In the genomic region with DNA sequence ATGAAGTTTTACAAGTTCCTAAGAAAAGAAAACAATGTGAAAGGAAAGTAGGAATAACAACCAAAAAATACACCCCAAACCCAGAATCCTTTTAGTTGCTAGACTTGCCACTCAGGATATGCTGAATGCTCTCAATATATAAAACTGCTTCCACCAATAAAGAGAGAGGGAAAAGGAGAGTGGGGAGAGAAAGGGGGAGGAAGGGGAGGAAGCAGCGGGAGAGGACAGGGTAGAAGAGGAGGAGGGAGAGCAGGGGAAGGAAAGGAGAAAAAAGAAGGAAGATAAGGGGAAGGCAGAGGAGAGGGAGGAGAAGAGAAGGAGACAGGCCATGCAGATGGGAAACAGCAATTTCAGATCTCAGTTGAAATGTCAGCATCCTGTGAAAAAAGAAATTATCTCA, we compare ENCODE assay signal across 1 cellular context.
TF ChIP-seq lines count a peak whose summit lies in the region.

No MANE protein-coding gene starts in this region.

TF ChIP-seq in HEK293, 187 proteins besides CTCF, POLR2A, EP300 and RAD21 (continued from another document and continues in another):
- TF ChIP-seq, protein P1, sequence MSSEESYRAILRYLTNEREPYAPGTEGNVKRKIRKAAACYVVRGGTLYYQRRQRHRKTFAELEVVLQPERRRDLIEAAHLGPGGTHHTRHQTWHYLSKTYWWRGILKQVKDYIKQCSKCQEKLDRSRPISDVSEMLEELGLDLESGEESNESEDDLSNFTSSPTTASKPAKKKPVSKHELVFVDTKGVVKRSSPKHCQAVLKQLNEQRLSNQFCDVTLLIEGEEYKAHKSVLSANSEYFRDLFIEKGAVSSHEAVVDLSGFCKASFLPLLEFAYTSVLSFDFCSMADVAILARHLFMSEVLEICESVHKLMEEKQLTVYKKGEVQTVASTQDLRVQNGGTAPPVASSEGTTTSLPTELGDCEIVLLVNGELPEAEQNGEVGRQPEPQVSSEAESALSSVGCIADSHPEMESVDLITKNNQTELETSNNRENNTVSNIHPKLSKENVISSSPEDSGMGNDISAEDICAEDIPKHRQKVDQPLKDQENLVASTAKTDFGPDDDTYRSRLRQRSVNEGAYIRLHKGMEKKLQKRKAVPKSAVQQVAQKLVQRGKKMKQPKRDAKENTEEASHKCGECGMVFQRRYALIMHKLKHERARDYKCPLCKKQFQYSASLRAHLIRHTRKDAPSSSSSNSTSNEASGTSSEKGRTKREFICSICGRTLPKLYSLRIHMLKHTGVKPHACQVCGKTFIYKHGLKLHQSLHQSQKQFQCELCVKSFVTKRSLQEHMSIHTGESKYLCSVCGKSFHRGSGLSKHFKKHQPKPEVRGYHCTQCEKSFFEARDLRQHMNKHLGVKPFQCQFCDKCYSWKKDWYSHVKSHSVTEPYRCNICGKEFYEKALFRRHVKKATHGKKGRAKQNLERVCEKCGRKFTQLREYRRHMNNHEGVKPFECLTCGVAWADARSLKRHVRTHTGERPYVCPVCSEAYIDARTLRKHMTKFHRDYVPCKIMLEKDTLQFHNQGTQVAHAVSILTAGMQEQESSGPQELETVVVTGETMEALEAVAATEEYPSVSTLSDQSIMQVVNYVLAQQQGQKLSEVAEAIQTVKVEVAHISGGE (tag by site-specific recombination; conservative IDR thresholded peaks at IDR 0.05; ENCODE audit: low read depth): no peak
- no peak for TF ChIP-seq ZNF843 (tag by site-specific recombination; IDR thresholded peaks at IDR 0.05)
- TF ChIP-seq HOXA7 (CRISPR knock-in tag; IDR thresholded peaks at IDR 0.05; ENCODE audit: borderline replicate concordance): no peak
- TF ChIP-seq EGR2 (tag by site-specific recombination; IDR thresholded peaks at IDR 0.05; ENCODE audit: low read depth): peak; percentile 42; the same call in 1 of the 2 replicates
- TF ChIP-seq OVOL3 (tag by site-specific recombination; IDR thresholded peaks at IDR 0.05): no peak
- TF ChIP-seq, protein P2, sequence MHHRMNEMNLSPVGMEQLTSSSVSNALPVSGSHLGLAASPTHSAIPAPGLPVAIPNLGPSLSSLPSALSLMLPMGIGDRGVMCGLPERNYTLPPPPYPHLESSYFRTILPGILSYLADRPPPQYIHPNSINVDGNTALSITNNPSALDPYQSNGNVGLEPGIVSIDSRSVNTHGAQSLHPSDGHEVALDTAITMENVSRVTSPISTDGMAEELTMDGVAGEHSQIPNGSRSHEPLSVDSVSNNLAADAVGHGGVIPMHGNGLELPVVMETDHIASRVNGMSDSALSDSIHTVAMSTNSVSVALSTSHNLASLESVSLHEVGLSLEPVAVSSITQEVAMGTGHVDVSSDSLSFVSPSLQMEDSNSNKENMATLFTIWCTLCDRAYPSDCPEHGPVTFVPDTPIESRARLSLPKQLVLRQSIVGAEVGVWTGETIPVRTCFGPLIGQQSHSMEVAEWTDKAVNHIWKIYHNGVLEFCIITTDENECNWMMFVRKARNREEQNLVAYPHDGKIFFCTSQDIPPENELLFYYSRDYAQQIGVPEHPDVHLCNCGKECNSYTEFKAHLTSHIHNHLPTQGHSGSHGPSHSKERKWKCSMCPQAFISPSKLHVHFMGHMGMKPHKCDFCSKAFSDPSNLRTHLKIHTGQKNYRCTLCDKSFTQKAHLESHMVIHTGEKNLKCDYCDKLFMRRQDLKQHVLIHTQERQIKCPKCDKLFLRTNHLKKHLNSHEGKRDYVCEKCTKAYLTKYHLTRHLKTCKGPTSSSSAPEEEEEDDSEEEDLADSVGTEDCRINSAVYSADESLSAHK (tag by site-specific recombination; IDR thresholded peaks at IDR 0.05): no peak
- TF ChIP-seq ZSCAN23 (tag by site-specific recombination; IDR thresholded peaks at IDR 0.05): no peak
- TF ChIP-seq ZNF404 (tag by site-specific recombination; IDR thresholded peaks at IDR 0.05): no peak
- TF ChIP-seq, protein P3, sequence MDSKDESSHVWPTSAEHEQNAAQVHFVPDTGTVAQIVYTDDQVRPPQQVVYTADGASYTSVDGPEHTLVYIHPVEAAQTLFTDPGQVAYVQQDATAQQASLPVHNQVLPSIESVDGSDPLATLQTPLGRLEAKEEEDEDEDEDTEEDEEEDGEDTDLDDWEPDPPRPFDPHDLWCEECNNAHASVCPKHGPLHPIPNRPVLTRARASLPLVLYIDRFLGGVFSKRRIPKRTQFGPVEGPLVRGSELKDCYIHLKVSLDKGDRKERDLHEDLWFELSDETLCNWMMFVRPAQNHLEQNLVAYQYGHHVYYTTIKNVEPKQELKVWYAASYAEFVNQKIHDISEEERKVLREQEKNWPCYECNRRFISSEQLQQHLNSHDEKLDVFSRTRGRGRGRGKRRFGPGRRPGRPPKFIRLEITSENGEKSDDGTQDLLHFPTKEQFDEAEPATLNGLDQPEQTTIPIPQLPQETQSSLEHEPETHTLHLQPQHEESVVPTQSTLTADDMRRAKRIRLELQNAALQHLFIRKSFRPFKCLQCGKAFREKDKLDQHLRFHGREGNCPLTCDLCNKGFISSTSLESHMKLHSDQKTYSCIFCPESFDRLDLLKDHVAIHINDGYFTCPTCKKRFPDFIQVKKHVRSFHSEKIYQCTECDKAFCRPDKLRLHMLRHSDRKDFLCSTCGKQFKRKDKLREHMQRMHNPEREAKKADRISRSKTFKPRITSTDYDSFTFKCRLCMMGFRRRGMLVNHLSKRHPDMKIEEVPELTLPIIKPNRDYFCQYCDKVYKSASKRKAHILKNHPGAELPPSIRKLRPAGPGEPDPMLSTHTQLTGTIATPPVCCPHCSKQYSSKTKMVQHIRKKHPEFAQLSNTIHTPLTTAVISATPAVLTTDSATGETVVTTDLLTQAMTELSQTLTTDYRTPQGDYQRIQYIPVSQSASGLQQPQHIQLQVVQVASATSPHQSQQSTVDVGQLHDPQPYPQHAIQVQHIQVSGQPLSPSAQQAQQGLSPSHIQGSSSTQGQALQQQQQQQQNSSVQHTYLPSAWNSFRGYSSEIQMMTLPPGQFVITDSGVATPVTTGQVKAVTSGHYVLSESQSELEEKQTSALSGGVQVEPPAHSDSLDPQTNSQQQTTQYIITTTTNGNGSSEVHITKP (tag by site-specific recombination; IDR thresholded peaks at IDR 0.05): peak; percentile 41; the same call in 1 of the 2 replicates
- no peak for TF ChIP-seq ZNF138 (tag by site-specific recombination; IDR thresholded peaks at IDR 0.05; ENCODE audit: borderline replicate concordance)
- TF ChIP-seq ZXDB (tag by site-specific recombination; IDR thresholded peaks at IDR 0.05): no peak
- TF ChIP-seq ZNF555 (tag by site-specific recombination; conservative IDR thresholded peaks at IDR 0.05): no peak
- TF ChIP-seq, protein P4, sequence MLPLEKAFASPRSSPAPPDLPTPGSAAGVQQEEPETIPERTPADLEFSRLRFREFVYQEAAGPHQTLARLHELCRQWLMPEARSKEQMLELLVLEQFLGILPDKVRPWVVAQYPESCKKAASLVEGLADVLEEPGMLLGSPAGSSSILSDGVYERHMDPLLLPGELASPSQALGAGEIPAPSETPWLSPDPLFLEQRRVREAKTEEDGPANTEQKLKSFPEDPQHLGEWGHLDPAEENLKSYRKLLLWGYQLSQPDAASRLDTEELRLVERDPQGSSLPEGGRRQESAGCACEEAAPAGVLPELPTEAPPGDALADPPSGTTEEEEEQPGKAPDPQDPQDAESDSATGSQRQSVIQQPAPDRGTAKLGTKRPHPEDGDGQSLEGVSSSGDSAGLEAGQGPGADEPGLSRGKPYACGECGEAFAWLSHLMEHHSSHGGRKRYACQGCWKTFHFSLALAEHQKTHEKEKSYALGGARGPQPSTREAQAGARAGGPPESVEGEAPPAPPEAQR (tag by site-specific recombination; IDR thresholded peaks at IDR 0.05): no peak
- no peak for TF ChIP-seq OSR2 (tag by site-specific recombination; IDR thresholded peaks at IDR 0.05)
- no peak for TF ChIP-seq ZNF776 (tag by site-specific recombination; IDR thresholded peaks at IDR 0.05; ENCODE audit: borderline replicate concordance)
- TF ChIP-seq ZNF510 (tag by site-specific recombination; IDR thresholded peaks at IDR 0.05; ENCODE audit: insufficient replicate concordance): no peak
- TF ChIP-seq ZNF571 (tag by site-specific recombination; IDR thresholded peaks at IDR 0.05): no peak
- no peak for TF ChIP-seq SP7 (tag by site-specific recombination; IDR thresholded peaks at IDR 0.05)
- no peak for TF ChIP-seq BCL11B (tag by site-specific recombination; IDR thresholded peaks at IDR 0.05; ENCODE audit: low read depth)
- no peak for TF ChIP-seq MYNN (tag by site-specific recombination; IDR thresholded peaks at IDR 0.05; ENCODE audit: borderline replicate concordance)
- TF ChIP-seq, protein P5, sequence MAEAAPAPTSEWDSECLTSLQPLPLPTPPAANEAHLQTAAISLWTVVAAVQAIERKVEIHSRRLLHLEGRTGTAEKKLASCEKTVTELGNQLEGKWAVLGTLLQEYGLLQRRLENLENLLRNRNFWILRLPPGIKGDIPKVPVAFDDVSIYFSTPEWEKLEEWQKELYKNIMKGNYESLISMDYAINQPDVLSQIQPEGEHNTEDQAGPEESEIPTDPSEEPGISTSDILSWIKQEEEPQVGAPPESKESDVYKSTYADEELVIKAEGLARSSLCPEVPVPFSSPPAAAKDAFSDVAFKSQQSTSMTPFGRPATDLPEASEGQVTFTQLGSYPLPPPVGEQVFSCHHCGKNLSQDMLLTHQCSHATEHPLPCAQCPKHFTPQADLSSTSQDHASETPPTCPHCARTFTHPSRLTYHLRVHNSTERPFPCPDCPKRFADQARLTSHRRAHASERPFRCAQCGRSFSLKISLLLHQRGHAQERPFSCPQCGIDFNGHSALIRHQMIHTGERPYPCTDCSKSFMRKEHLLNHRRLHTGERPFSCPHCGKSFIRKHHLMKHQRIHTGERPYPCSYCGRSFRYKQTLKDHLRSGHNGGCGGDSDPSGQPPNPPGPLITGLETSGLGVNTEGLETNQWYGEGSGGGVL (tag by site-specific recombination; IDR thresholded peaks at IDR 0.05): peak; percentile 98
- no peak for TF ChIP-seq ZBTB20 (tag by site-specific recombination; IDR thresholded peaks at IDR 0.05)
- no peak for TF ChIP-seq MEIS1 (CRISPR knock-in tag; IDR thresholded peaks at IDR 0.05; ENCODE audit: borderline replicate concordance)
- TF ChIP-seq PRDM1 (tag by site-specific recombination; IDR thresholded peaks at IDR 0.05): peak; percentile 96
- TF ChIP-seq ZNF2 (tag by site-specific recombination; IDR thresholded peaks at IDR 0.05): no peak
- no peak for TF ChIP-seq ZNF521 (tag by site-specific recombination; IDR thresholded peaks at IDR 0.05)
- no peak for TF ChIP-seq ZBTB1 (tag by site-specific recombination; IDR thresholded peaks at IDR 0.05)
- peak; percentile 83; the same call in 1 of the 2 replicates for TF ChIP-seq ZNF202 (tag by site-specific recombination; IDR thresholded peaks at IDR 0.05; ENCODE audit: borderline replicate concordance)
- TF ChIP-seq, protein P6, sequence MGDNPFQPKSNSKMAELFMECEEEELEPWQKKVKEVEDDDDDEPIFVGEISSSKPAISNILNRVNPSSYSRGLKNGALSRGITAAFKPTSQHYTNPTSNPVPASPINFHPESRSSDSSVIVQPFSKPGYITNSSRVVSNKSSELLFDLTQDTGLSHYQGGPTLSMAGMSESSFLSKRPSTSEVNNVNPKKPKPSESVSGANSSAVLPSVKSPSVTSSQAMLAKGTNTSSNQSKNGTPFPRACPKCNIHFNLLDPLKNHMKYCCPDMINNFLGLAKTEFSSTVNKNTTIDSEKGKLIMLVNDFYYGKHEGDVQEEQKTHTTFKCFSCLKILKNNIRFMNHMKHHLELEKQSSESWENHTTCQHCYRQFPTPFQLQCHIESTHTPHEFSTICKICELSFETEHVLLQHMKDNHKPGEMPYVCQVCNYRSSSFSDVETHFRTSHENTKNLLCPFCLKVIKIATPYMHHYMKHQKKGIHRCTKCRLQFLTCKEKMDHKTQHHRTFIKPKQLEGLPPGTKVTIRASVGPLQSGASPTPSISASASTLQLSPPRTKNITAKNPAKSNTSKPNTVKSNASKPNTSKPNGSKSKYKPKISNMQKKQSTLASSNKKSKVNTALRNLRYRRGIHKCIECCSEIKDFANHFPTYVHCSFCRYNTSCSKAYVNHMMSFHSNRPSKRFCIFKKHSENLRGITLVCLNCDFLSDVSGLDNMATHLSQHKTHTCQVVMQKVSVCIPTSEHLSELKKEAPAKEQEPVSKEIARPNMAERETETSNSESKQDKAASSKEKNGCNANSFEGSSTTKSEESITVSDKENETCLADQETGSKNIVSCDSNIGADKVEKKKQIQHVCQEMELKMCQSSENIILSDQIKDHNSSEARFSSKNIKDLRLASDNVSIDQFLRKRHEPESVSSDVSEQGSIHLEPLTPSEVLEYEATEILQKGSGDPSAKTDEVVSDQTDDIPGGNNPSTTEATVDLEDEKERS (tag by site-specific recombination; IDR thresholded peaks at IDR 0.05): no peak
- TF ChIP-seq, protein P7, sequence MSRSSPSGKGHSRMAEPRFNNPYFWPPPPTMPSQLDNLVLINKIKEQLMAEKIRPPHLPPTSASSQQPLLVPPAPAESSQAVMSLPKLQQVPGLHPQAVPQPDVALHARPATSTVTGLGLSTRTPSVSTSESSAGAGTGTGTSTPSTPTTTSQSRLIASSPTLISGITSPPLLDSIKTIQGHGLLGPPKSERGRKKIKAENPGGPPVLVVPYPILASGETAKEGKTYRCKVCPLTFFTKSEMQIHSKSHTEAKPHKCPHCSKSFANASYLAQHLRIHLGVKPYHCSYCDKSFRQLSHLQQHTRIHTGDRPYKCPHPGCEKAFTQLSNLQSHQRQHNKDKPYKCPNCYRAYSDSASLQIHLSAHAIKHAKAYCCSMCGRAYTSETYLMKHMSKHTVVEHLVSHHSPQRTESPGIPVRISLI (tag by site-specific recombination; IDR thresholded peaks at IDR 0.05): peak; percentile 84
- TF ChIP-seq, protein P8, sequence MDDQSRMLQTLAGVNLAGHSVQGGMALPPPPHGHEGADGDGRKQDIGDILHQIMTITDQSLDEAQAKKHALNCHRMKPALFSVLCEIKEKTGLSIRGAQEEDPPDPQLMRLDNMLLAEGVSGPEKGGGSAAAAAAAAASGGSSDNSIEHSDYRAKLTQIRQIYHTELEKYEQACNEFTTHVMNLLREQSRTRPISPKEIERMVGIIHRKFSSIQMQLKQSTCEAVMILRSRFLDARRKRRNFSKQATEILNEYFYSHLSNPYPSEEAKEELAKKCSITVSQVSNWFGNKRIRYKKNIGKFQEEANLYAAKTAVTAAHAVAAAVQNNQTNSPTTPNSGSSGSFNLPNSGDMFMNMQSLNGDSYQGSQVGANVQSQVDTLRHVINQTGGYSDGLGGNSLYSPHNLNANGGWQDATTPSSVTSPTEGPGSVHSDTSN (CRISPR knock-in tag; IDR thresholded peaks at IDR 0.05): no peak
- TF ChIP-seq, protein P9, sequence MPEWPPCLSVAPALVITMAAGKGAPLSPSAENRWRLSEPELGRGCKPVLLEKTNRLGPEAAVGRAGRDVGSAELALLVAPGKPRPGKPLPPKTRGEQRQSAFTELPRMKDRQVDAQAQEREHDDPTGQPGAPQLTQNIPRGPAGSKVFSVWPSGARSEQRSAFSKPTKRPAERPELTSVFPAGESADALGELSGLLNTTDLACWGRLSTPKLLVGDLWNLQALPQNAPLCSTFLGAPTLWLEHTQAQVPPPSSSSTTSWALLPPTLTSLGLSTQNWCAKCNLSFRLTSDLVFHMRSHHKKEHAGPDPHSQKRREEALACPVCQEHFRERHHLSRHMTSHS (tag by site-specific recombination; IDR thresholded peaks at IDR 0.05): no peak
- TF ChIP-seq ZNF837 (tag by site-specific recombination; IDR thresholded peaks at IDR 0.05): no peak
- TF ChIP-seq, protein P10, sequence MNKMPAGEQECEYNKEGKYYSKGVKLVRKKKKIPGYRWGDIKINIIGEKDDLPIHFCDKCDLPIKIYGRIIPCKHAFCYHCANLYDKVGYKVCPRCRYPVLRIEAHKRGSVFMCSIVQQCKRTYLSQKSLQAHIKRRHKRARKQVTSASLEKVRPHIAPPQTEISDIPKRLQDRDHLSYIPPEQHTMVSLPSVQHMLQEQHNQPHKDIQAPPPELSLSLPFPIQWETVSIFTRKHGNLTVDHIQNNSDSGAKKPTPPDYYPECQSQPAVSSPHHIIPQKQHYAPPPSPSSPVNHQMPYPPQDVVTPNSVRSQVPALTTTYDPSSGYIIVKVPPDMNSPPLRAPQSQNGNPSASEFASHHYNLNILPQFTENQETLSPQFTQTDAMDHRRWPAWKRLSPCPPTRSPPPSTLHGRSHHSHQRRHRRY (tag by site-specific recombination; IDR thresholded peaks at IDR 0.05): no peak
- TF ChIP-seq ZNF132 (tag by site-specific recombination; IDR thresholded peaks at IDR 0.05; ENCODE audit: borderline replicate concordance): no peak
- no peak for TF ChIP-seq ZBTB7A (tag by site-specific recombination; IDR thresholded peaks at IDR 0.05; ENCODE audit: low read depth)
